27 cellular contexts compared by ENCODE assay signal in genomic region chr4:2494992-2495391, GRCh38. TPM values are rescaled to one million over a fixed set of nuclear protein-coding genes. Genes with fewer than 3 reads are reported as not detected.
DNase-seq lines count a peak whose midpoint lies in the region; ATAC-seq, FAIRE-seq and TF ChIP-seq lines count a peak whose summit lies in the region.
"Had no signal": no experiment of that assay in that cellular context is flagged by ENCODE, and none has a peak within 500 bp of the region (broad histone marks: within the 10 kb centered on the region; RNA-seq: fewer than 3 reads in every experiment).

No MANE protein-coding gene starts in this region.

- CTCF ChIA-PET in HepG2 (lab: Yijun Ruan, JAX; ENCODE audit: low intra/inter-chr PET ratio, low total read pairs), result no interaction called here

- no TSS peak for BruUV-seq in HepG2 (replicated peaks; lab: Mats Ljungman, UMichigan)

- peaks cover 30% of the 10 kb centered on the region for H3K79me2 ChIP-seq in HepG2 (ENCODE audit: insufficient read depth, low read length)

- TF ChIP-seq POLR2A in HepG2 (IDR thresholded peaks at IDR 0.05; ENCODE audit: insufficient read depth in 1 of 2, low read depth in 2 of 2, low read length in 2 of 2) (no peak), gastroesophageal sphincter (IDR thresholded peaks at IDR 0.05) (no peak)

- POLR2A ChIA-PET in HepG2 (lab: Yijun Ruan, JAX), result interaction anchor here (1.7 kb wide), 1 partner anchor 26 kb away, joined by 6 read pairs; the partner anchor contains the start of gene RNF4

- H3K4me3 ChIP-seq in right atrium auricular region (no peak overlapping the region), HepG2 (replicated peaks in 1 of 3; ENCODE audit: insufficient read depth in 1 of 3, low read depth in 2 of 3, low read length in 3 of 3) (no peak overlapping the region), thoracic aorta (no peak overlapping the region), gastroesophageal sphincter (no peak overlapping the region)
- H3K4me3 ChIP-seq: A549; ascending aorta; BLaER1 treated with 17β-estradiol and CSF1 and Interleukin-3, amounts not matched to agents 10 nM and 100 nM; lung; upper lobe of right lung had no signal

- intact Hi-C loops in Right ventricle myocardium inferior (cut with DNase I), result loop anchor here (1.0 kb wide), 1 partner anchor 13 kb away; no protein-coding TSS in a partner anchor
- intact Hi-C loops in HepG2 (cut with micrococcal nuclease; ENCODE audit: unreplicated experiment), result no loop called here

- H3K4me1 ChIP-seq in right atrium auricular region, result peaks cover 0 to 37% of the 10 kb centered on the region in 2 donors
- H3K4me1 ChIP-seq in HepG2 (ENCODE audit: insufficient read depth, low read length), result peaks cover 14% of the 10 kb centered on the region
- peaks cover 5 to 15% of the 10 kb centered on the region in 2 donors for H3K4me1 ChIP-seq in thoracic aorta (ENCODE audit: control insufficient read depth in 1 of 2, low read depth in 2 of 2)
- H3K4me1 ChIP-seq in gastroesophageal sphincter, result peaks cover 0 to 25% (median 0%) of the 10 kb centered on the region in 3 donors

- TF ChIP-seq CTCF in right atrium auricular region (IDR thresholded peaks at IDR 0.05) (no peak), HepG2 (CRISPR knock-in tag; IDR thresholded peaks at IDR 0.05) (no peak), thoracic aorta (IDR thresholded peaks at IDR 0.05) (no peak), gastroesophageal sphincter (IDR thresholded peaks at IDR 0.05) (no peak)

- H4K20me1 ChIP-seq in HepG2 (ENCODE audit: insufficient read depth, low read length), result peaks cover 7% of the 10 kb centered on the region; the same call in 1 of the 2 replicates

- H3K36me3 ChIP-seq in right atrium auricular region (peaks cover 63% of the 10 kb centered on the region), HepG2 (replicated peaks in 1 of 2; ENCODE audit: control insufficient read depth in 1 of 2, insufficient read depth in 2 of 2, low read length in 2 of 2) (peaks cover 28 to 70% of the 10 kb centered on the region in 2 experiments; a peak in 4 of 5 replicates), thoracic aorta (peaks cover 47% of the 10 kb centered on the region), gastroesophageal sphincter (peaks cover 0 to 96% of the 10 kb centered on the region in 2 donors)

- ATAC-seq in Right ventricle myocardium inferior (peak; percentile 54), HepG2 (no peak), thoracic aorta (ENCODE audit: insufficient number of reproducible peaks, low FRiP score, low read depth) (no peak), gastroesophageal sphincter (no peak), GM18858 (IDR thresholded peaks at IDR 0.05; ENCODE audit: unreplicated experiment) (no peak)
- ATAC-seq: A549; activated naive CD4-positive, alpha-beta T cell treated with anti-CD3 and anti-CD28 coated beads, Interleukin-2, amount 50 U/mL, for 72 hours; upper lobe of right lung had no signal

- in situ Hi-C loops in HepG2 (cut with HindIII; ENCODE audit: extremely low pct_ligation_motif_present, low pct_unique_long_range_greater_than_20kb), result no loop called here

- no peak overlapping the region for H3K27ac ChIP-seq in right atrium auricular region
- H3K27ac ChIP-seq in cingulate gyrus (ENCODE audit: low read depth, low read length), result peak overlapping the region; percentile 23
- no peak overlapping the region for H3K27ac ChIP-seq in HepG2 (ENCODE audit: extremely low read length, insufficient read depth, low read length)
- peak overlapping the region; percentile 19 to 20 for H3K27ac ChIP-seq in thoracic aorta
- H3K27ac ChIP-seq in gastroesophageal sphincter, result no peak overlapping the region
- H3K27ac ChIP-seq: A549; ascending aorta; BLaER1 treated with 17β-estradiol and CSF1 and Interleukin-3, amounts not matched to agents 10 nM and 100 nM; upper lobe of right lung had no signal

- H3K9me3 ChIP-seq in right atrium auricular region (no peaks in the 10 kb centered on the region), HepG2 (ENCODE audit: low read length) (no peaks in the 10 kb centered on the region), thoracic aorta (peaks cover 4% of the 10 kb centered on the region), gastroesophageal sphincter (no peaks in the 10 kb centered on the region)
- H3K9me3 ChIP-seq: A549; BLaER1 treated with 17β-estradiol and CSF1 and Interleukin-3, amounts not matched to agents 10 nM and 100 nM; upper lobe of right lung had no signal

- TF ChIP-seq RAD21 in HepG2 (CRISPR knock-in tag; IDR thresholded peaks at IDR 0.05), result no peak

- no peak overlapping the region for H3K9ac ChIP-seq in HepG2 (ENCODE audit: insufficient read depth, low read depth, low read length)
- H3K9ac ChIP-seq: BLaER1 treated with 17β-estradiol and CSF1 and Interleukin-3, amounts not matched to agents 10 nM and 100 nM had no signal

- WGBS in HepG2 (ENCODE audit: low lambda C conversion rate), result 100% methylated on average over 3 of the region's 3 CpGs
- 17 to 60% methylated on average over 1 to 2 of the region's 3 CpGs for WGBS in gastroesophageal sphincter (ENCODE audit: low coverage in 1 of 2), 2 donors

- H3K27me3 ChIP-seq in right atrium auricular region (no peaks in the 10 kb centered on the region), HepG2 (ENCODE audit: control insufficient read depth in 1 of 2, insufficient read depth in 2 of 2, low read length in 2 of 2) (no peaks in the 10 kb centered on the region), thoracic aorta (replicated peaks; ENCODE audit: insufficient read depth) (no peaks in the 10 kb centered on the region), gastroesophageal sphincter (no peaks in the 10 kb centered on the region)
- H3K27me3 ChIP-seq: ascending aorta; BLaER1 treated with 17β-estradiol and CSF1 and Interleukin-3, amounts not matched to agents 10 nM and 100 nM; upper lobe of right lung had no signal

- no peak overlapping the region for H2AFZ ChIP-seq in HepG2 (ENCODE audit: low read length)

- TF ChIP-seq EP300 in HepG2 (IDR thresholded peaks at IDR 0.05; ENCODE audit: low read depth in 2 of 2, low read length in 2 of 2) (no peak), HepG2 (CRISPR knock-in tag; IDR thresholded peaks at IDR 0.05; ENCODE audit: borderline replicate concordance) (no peak), gastroesophageal sphincter (IDR thresholded peaks at IDR 0.05) (no peak)

- no peak for FAIRE-seq in HepG2 (lab: Jason Lieb, UNC)
- FAIRE-seq: A549, frontal cortex, GM12892, islet of Langerhans, small intestine had no signal

- H3K4me2 ChIP-seq in HepG2 (ENCODE audit: low read depth, low read length), result no peak overlapping the region
- H3K4me2 ChIP-seq: A549 had no signal

- DNase-seq in Right ventricle myocardium inferior (ENCODE audit: missing footprints) (no peak), right atrium auricular region (ENCODE audit: low spot score) (no peak), HepG2 (ENCODE audit: low spot score) (no peak), thoracic aorta (ENCODE audit: low spot score) (no peak), NCI-H1048 (lab: John Stamatoyannopoulos, UW) (no peak)
- DNase-seq: activated CD4-positive, alpha-beta T cell treated with anti-CD3 and anti-CD28 coated beads, Interleukin-2, amount 50 U/mL, for 4 hours; activated CD8-positive, alpha-beta memory T cell treated with anti-CD3 and anti-CD28 coated beads, Interleukin-2, amount 50 U/mL, for 4 hours; Calu3; HCEC 1CT; NCI-H2081 treated with DMSO at 0.1 percent for 48 hours; NCI-H82; OCI-M1; small intestine; stimulated activated CD4-positive, alpha-beta T cell treated with anti-CD3 and anti-CD28 coated beads, Interleukin-1b, Interleukin-23, amount 100 ng/mL, for 48 hours; substantia nigra; upper lobe of right lung had no signal

RNA-seq across cellular contexts. Expression of gene RNF4, which starts 26.1 kb away (rescaled TPM):
- total RNA-seq in Right ventricle myocardium inferior, result 27.2 TPM
- total RNA-seq in right atrium auricular region, result 10 to 100 TPM; 30.0 to 31.3 TPM
- total RNA-seq in HepG2 (2016; rRNA removed; fragmentation: Illumina TruSeq; extraction: Trizol), result 38.1 and 46.7 TPM in 2 replicates
- total RNA-seq in HepG2 (2016; cell fraction: cytosol; rRNA removed; fragmentation: Illumina TruSeq; extraction: Trizol; ENCODE audit: low read depth), result 16.3 and 17.2 TPM in 2 replicates
- 36.0 and 47.6 TPM in 2 replicates for total RNA-seq in HepG2 (2016; cell fraction: insoluble cytoplasmic fraction; rRNA removed; fragmentation: Illumina TruSeq; extraction: Trizol)
- total RNA-seq in HepG2 (2016; cell fraction: membrane; rRNA removed; fragmentation: Illumina TruSeq; extraction: Trizol), result 24.2 and 25.2 TPM in 2 replicates
- 34.8 and 37.0 TPM in 2 replicates for total RNA-seq in HepG2 (2016; cell fraction: nucleus; rRNA removed; fragmentation: Illumina TruSeq; extraction: Trizol)
- 40.3 and 45.1 TPM in 2 replicates for polyA plus RNA-seq in HepG2 (2011; rRNA removed)
- 34.5 and 42.3 TPM in 2 replicates for polyA plus RNA-seq in HepG2 (2011; cell fraction: cytosol; rRNA removed)
- 33.3 and 33.4 TPM in 2 replicates for polyA plus RNA-seq in HepG2 (2011; cell fraction: nucleus; rRNA removed)
- 27.9 and 28.2 TPM in 2 replicates for polyA plus RNA-seq in HepG2 (2012)
- polyA plus RNA-seq in HepG2 (2016; cell fraction: cytosol; fragmentation: Illumina TruSeq; extraction: Trizol; ENCODE audit: low read depth), result 3.3 and 5.5 TPM in 2 replicates
- polyA plus RNA-seq in HepG2 (2016; cell fraction: insoluble cytoplasmic fraction; fragmentation: Illumina TruSeq; extraction: Trizol; ENCODE audit: low read depth), result 45.3 and 46.1 TPM in 2 replicates
- polyA plus RNA-seq in HepG2 (2016; cell fraction: membrane; fragmentation: Illumina TruSeq; extraction: Trizol; ENCODE audit: low read depth), result 12.0 and 14.1 TPM in 2 replicates
- polyA plus RNA-seq in HepG2 (2016; cell fraction: nucleus; fragmentation: Illumina TruSeq; extraction: Trizol; ENCODE audit: insufficient read depth, low read depth), result 33.1 and 33.8 TPM in 2 replicates
- polyA minus RNA-seq in HepG2 (2011; rRNA and poly(A)+ RNA removed; ENCODE audit: low replicate concordance), result 65.3 and 74.2 TPM in 2 replicates
- polyA minus RNA-seq in HepG2 (2011; cell fraction: cytosol; rRNA and poly(A)+ RNA removed), result 36.1 and 36.8 TPM in 2 replicates
- polyA minus RNA-seq in HepG2 (2011; cell fraction: nucleus; rRNA and poly(A)+ RNA removed), result 55.2 and 60.3 TPM in 2 replicates
- total RNA-seq in thoracic aorta, result 10 to 100 TPM; 29.8 to 83.1 TPM
- 10 to 100 TPM; 30.2 to 64.3 (median 43.1) TPM for total RNA-seq in gastroesophageal sphincter

RNA-seq across cellular contexts. Expression of gene FAM193A, which starts 41.5 kb away (rescaled TPM):
- total RNA-seq in Right ventricle myocardium inferior, result 14.9 TPM
- total RNA-seq in right atrium auricular region, result 10 to 100 TPM; 14.6 to 17.0 TPM
- total RNA-seq in HepG2 (2016; rRNA removed; fragmentation: Illumina TruSeq; extraction: Trizol), result 7.2 and 8.7 TPM in 2 replicates
- total RNA-seq in HepG2 (2016; cell fraction: cytosol; rRNA removed; fragmentation: Illumina TruSeq; extraction: Trizol; ENCODE audit: low read depth), result 10.0 and 11.2 TPM in 2 replicates
- total RNA-seq in HepG2 (2016; cell fraction: insoluble cytoplasmic fraction; rRNA removed; fragmentation: Illumina TruSeq; extraction: Trizol), result 6.1 and 8.2 TPM in 2 replicates
- total RNA-seq in HepG2 (2016; cell fraction: membrane; rRNA removed; fragmentation: Illumina TruSeq; extraction: Trizol), result 9.2 and 9.9 TPM in 2 replicates
- 12.3 and 15.0 TPM in 2 replicates for total RNA-seq in HepG2 (2016; cell fraction: nucleus; rRNA removed; fragmentation: Illumina TruSeq; extraction: Trizol)
- polyA plus RNA-seq in HepG2 (2011; rRNA removed), result 5.7 and 6.0 TPM in 2 replicates
- 3.9 and 4.1 TPM in 2 replicates for polyA plus RNA-seq in HepG2 (2011; cell fraction: cytosol; rRNA removed)
- polyA plus RNA-seq in HepG2 (2011; cell fraction: nucleus; rRNA removed), result 19.7 and 23.8 TPM in 2 replicates
- 10.7 and 11.2 TPM in 2 replicates for polyA plus RNA-seq in HepG2 (2012)
- polyA plus RNA-seq in HepG2 (2016; cell fraction: cytosol; fragmentation: Illumina TruSeq; extraction: Trizol; ENCODE audit: low read depth), result 1.3 and 1.9 TPM in 2 replicates
- 6.5 and 8.6 TPM in 2 replicates for polyA plus RNA-seq in HepG2 (2016; cell fraction: insoluble cytoplasmic fraction; fragmentation: Illumina TruSeq; extraction: Trizol; ENCODE audit: low read depth)
- 3.8 and 4.2 TPM in 2 replicates for polyA plus RNA-seq in HepG2 (2016; cell fraction: membrane; fragmentation: Illumina TruSeq; extraction: Trizol; ENCODE audit: low read depth)
- polyA plus RNA-seq in HepG2 (2016; cell fraction: nucleus; fragmentation: Illumina TruSeq; extraction: Trizol; ENCODE audit: insufficient read depth, low read depth), result 32.1 and 35.7 TPM in 2 replicates
- polyA minus RNA-seq in HepG2 (2011; rRNA and poly(A)+ RNA removed; ENCODE audit: low replicate concordance), result 12.2 and 18.8 TPM in 2 replicates
- 10.0 and 11.0 TPM in 2 replicates for polyA minus RNA-seq in HepG2 (2011; cell fraction: cytosol; rRNA and poly(A)+ RNA removed)
- polyA minus RNA-seq in HepG2 (2011; cell fraction: nucleus; rRNA and poly(A)+ RNA removed), result 28.3 and 28.6 TPM in 2 replicates
- total RNA-seq in thoracic aorta, result 10 to 100 TPM; 22.3 to 42.9 TPM
- total RNA-seq in gastroesophageal sphincter, result 10 to 100 TPM; 24.5 to 35.6 (median 30.2) TPM

Comparison
In these comparisons a context has a peak if more than half of its experiments do, and no peak if none do; other contexts are left out.
1. H3K27ac ChIP-seq: peak in cingulate gyrus (single experiment) and thoracic aorta (2 of 2); none in right atrium auricular region (0 of 2), HepG2 (single experiment) and gastroesophageal sphincter (0 of 4).